In the genomic region with DNA sequence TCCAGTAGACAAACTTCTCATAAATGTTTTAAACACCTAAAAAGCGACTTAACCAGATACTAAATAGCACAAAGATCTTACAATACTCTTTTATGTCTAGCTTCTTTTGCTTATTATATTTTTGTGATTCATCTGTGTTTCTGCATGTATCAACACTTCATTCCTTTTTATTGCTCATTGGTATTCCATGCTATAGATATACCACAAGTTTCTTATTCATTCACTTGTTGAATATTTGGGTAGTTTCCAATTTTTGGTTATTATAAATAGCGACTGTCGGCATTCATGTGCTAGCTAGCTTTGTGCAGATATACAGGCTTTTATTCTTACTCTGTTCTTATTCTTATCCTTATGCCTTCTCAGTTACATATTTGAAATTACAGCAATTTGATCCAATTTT, we compare ENCODE assay signal across 23 cellular contexts. TPM values are rescaled to one million over a fixed set of nuclear protein-coding genes. Genes with fewer than 3 reads are reported as not detected.
A peak's percentile ranks its signal among the peaks of the same experiment; 100 is the strongest.
DNase-seq lines count a peak whose midpoint lies in the region; ATAC-seq and TF ChIP-seq lines count a peak whose summit lies in the region.
"Had no signal": no experiment of that assay in that cellular context is flagged by ENCODE, and none has a peak within 500 bp of the region (broad histone marks: within the 10 kb centered on the region; RNA-seq: fewer than 3 reads in every experiment).

No MANE protein-coding gene starts in this region.

- no peak overlapping the region for H2AFZ ChIP-seq in GM23248

- H3K9me3 ChIP-seq in GM23248 (ENCODE audit: low read depth): no peaks in the 10 kb centered on the region
- H3K9me3 ChIP-seq: BLaER1, Peyer's patch, SJCRH30 had no signal

- no peak for ATAC-seq in stimulated activated naive CD8-positive, alpha-beta T cell treated with anti-CD3 and anti-CD28 coated beads, Interleukin-15, Interleukin-2, amounts not matched to agents 100 U/mL and 50 U/mL, for 24 hours

- H4K20me1 ChIP-seq in GM23248 (ENCODE audit: insufficient read depth): no peaks in the 10 kb centered on the region
- H4K20me1 ChIP-seq: BLaER1 had no signal

- intact Hi-C loops in dorsolateral prefrontal cortex (cut with DNase I): no loop called here

- H3K9ac ChIP-seq in GM23248: no peak overlapping the region
- H3K9ac ChIP-seq: BLaER1 had no signal

- no peak for TF ChIP-seq CTCF in fibroblast of mammary gland (conservative IDR thresholded peaks at IDR 0.05; ENCODE audit: control insufficient read depth, insufficient read depth, low read depth, low read length)
- no peak for TF ChIP-seq CTCF in dorsolateral prefrontal cortex (IDR thresholded peaks at IDR 0.05 in 54 of 56, conservative IDR thresholded peaks at IDR 0.05 in 2 of 56; ENCODE audit: low read depth in 1 of 56, partially characterized antibody in 56 of 56)

- H3K4me2 ChIP-seq in GM23248 (ENCODE audit: unreplicated experiment): no peak overlapping the region
- H3K4me2 ChIP-seq: BLaER1 had no signal

- H3K4me3 ChIP-seq in GM23248 (no peak overlapping the region), fibroblast of mammary gland (ENCODE audit: control insufficient read depth, low read depth, low read length) (no peak overlapping the region), dorsolateral prefrontal cortex (no peak overlapping the region)
- H3K4me3 ChIP-seq: BLaER1, Peyer's patch, SJCRH30 had no signal

- H3F3A ChIP-seq in GM23248 (ENCODE audit: insufficient read depth): peaks cover 4% of the 10 kb centered on the region; the same call in 1 of the 2 replicates

- H3K36me3 ChIP-seq in GM23248 (ENCODE audit: low read depth): no peaks in the 10 kb centered on the region
- H3K36me3 ChIP-seq: BLaER1, Peyer's patch, SJCRH30 had no signal

- peak; percentile 27 for DNase-seq in GM23248
- peak; percentile 5 for DNase-seq in RKO (ENCODE audit: low spot score)
- DNase-seq in fibroblast of mammary gland (ENCODE audit: low read depth): peak; percentile 42
- DNase-seq in amygdala (lab: John Stamatoyannopoulos, UW): no peak
- DNase-seq in stimulated activated naive CD8-positive, alpha-beta T cell treated with anti-CD3 and anti-CD28 coated beads, Interleukin-15, Interleukin-2, amounts not matched to agents 100 U/mL and 50 U/mL, for 24 hours: no peak
- DNase-seq in dorsolateral prefrontal cortex: no peak
- no peak for DNase-seq in NCI-H2081 (lab: John Stamatoyannopoulos, UW)
- DNase-seq: ACHN; CD4-positive, alpha-beta T cell; COR-L47; DMS 273 treated with DMSO at 0.1 percent for 48 hours; DMS79 treated with DMSO at 0.1 percent for 48 hours; KG1; NCI-H1092; NCI-H146; NCI-H2029 treated with DMSO at 0.1 percent for 48 hours; NCI-H2171; NCI-H524 treated with DMSO at 0.1 percent for 48 hours; NCI-H82; Peyer's patch; SJCRH30 had no signal

- H3K9me2 ChIP-seq in GM23248 (ENCODE audit: insufficient read depth): no peaks in the 10 kb centered on the region

- in situ Hi-C loops in GM23248 (cut with MboI): no loop called here

- WGBS in GM23248 (ENCODE audit: low coverage in 1 of 2, low lambda C conversion rate in 2 of 2, missing lambda C conversion rate in 2 of 2), 2 experiments: 34% methylated on average over 3 of the region's 3 CpGs

- H3K27me3 ChIP-seq in GM23248 (replicated peaks; ENCODE audit: insufficient read depth): no peaks in the 10 kb centered on the region
- H3K27me3 ChIP-seq in dorsolateral prefrontal cortex: no peaks in the 10 kb centered on the region
- H3K27me3 ChIP-seq: BLaER1, Peyer's patch, SJCRH30 had no signal

- no peak overlapping the region for H3K27ac ChIP-seq in GM23248
- no peak overlapping the region for H3K27ac ChIP-seq in dorsolateral prefrontal cortex
- H3K27ac ChIP-seq: BLaER1, HL-60, Peyer's patch, SJCRH30 had no signal

- no peaks in the 10 kb centered on the region for H3K79me2 ChIP-seq in GM23248 (ENCODE audit: insufficient read depth)

- no peaks in the 10 kb centered on the region for H3K4me1 ChIP-seq in GM23248 (ENCODE audit: insufficient read depth)
- H3K4me1 ChIP-seq: BLaER1, Peyer's patch, SJCRH30 had no signal

RNA-seq across cellular contexts. Expression of a gene that starts 50.0 kb away (rescaled TPM):
- 22.6 and 40.6 TPM in 2 replicates for total RNA-seq in GM23248 (2014; rRNA removed; shearing (Covaris generic))
- polyA plus RNA-seq in GM23248 (2016; fragmentation: Nextera tagmentation; extraction: Ambion mirVana): 33.3 and 36.0 TPM in 2 replicates
- total RNA-seq in dorsolateral prefrontal cortex: 100 to 1,000 TPM in 88 of 120 experiments, 10 to 100 TPM in 32; 33.3 to 301 (median 127) TPM
- total RNA-seq: SJCRH30 had no signal

Comparison
In these comparisons a context has a peak if more than half of its experiments do, and no peak if none do; other contexts are left out.
1. DNase-seq: peak in GM23248 (single experiment), RKO (single experiment) and fibroblast of mammary gland (single experiment); none in amygdala (0 of 56), stimulated activated naive CD8-positive, alpha-beta T cell treated with anti-CD3 and anti-CD28 coated beads, Interleukin-15, Interleukin-2, amounts not matched to agents 100 U/mL and 50 U/mL, for 24 hours (single experiment), dorsolateral prefrontal cortex (0 of 10) and NCI-H2081 (0 of 2).